20 cellular contexts compared by ENCODE assay signal in the genomic region with DNA sequence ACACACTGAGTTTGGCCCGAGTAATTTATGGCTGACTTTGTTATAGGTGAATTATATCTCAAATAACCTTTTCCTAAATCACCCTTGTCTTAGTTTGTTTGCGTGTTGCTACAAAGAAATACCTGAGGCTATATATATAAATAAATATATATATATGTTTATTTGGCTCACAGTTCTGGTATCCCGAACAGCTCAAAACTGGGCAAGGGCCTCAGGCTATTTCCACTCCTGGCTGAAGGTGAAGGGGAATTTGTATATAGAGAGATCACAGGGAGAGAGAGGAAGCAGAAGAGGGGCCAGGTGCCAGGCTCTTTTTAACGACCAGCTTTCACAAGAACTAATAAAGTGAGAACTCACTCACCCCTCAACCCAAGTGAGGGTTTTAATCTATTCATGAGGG.
"Had no signal": no experiment of that assay in that cellular context is flagged by ENCODE, and none has a peak within 500 bp of the region (broad histone marks: within the 10 kb centered on the region; RNA-seq: fewer than 3 reads in every experiment).

No MANE protein-coding gene starts in this region.

- H3K4me1 ChIP-seq: parathyroid adenoma had no signal

- H3K4me3 ChIP-seq: body of pancreas, esophagus squamous epithelium, lung, suprapubic skin had no signal

- H3K4me1 Mint-ChIP-seq: activated B cell treated with CpG ODN at 0.5 μM for 24 hours, nephron had no signal

- H3K27ac ChIP-seq: esophagus squamous epithelium, parathyroid adenoma, suprapubic skin had no signal

- H3K9ac ChIP-seq: parathyroid adenoma had no signal

- H3K4me3 Mint-ChIP-seq: activated B cell treated with CpG ODN at 0.5 μM for 24 hours; activated CD4-positive, alpha-beta memory T cell treated with anti-CD3 and anti-CD28 coated beads for 36 hours; activated naive CD8-positive, alpha-beta T cell treated with anti-CD3 and anti-CD28 coated beads, Interleukin-2, amount 10 ng/mL, durations not matched to agents 7 days and 5 days; mesothelial cell of epicardium; nephron; type B pancreatic cell had no signal

- ATAC-seq: stimulated activated naive CD8-positive, alpha-beta T cell treated with anti-CD3 and anti-CD28 coated beads, Interleukin-15, Interleukin-2, amounts not matched to agents 100 U/mL and 50 U/mL, for 24 hours had no signal

- H3K27me3 Mint-ChIP-seq: type B pancreatic cell had no signal

- H3K36me3 Mint-ChIP-seq: activated CD4-positive, alpha-beta memory T cell treated with anti-CD3 and anti-CD28 coated beads for 36 hours; activated naive CD8-positive, alpha-beta T cell treated with anti-CD3 and anti-CD28 coated beads, Interleukin-2, amount 10 ng/mL, durations not matched to agents 7 days and 5 days; mesothelial cell of epicardium; type B pancreatic cell had no signal

- DNase-seq: activated B cell treated with CpG ODN at 0.5 μM for 24 hours; activated CD4-positive, alpha-beta memory T cell treated with anti-CD3 and anti-CD28 coated beads for 36 hours; activated CD4-positive, alpha-beta T cell treated with anti-CD3 and anti-CD28 coated beads for 4 hours; activated naive CD4-positive, alpha-beta T cell treated with Interleukin-2 at 50 U/mL for 16 hours; activated naive CD8-positive, alpha-beta T cell treated with anti-CD3 and anti-CD28 coated beads, Interleukin-2, amount 10 ng/mL, durations not matched to agents 7 days and 5 days; activated T-cell treated with anti-CD3 and anti-CD28 coated beads for 4 hours; body of pancreas; dermis blood vessel endothelial cell; effector memory CD4-positive, alpha-beta T cell; esophagus squamous epithelium; retina; stimulated activated CD4-positive, alpha-beta T cell treated with anti-CD3 and anti-CD28 coated beads, Interleukin-2, amount 100 ng/mL, for 24 hours; stimulated activated naive CD8-positive, alpha-beta T cell treated with anti-CD3 and anti-CD28 coated beads, Interleukin-15, Interleukin-2, amounts not matched to agents 100 U/mL and 50 U/mL, for 24 hours had no signal

- H3K36me3 ChIP-seq: esophagus squamous epithelium, suprapubic skin had no signal

- H3K27ac Mint-ChIP-seq: activated B cell treated with CpG ODN at 0.5 μM for 24 hours; activated CD4-positive, alpha-beta memory T cell treated with anti-CD3 and anti-CD28 coated beads for 36 hours; activated naive CD8-positive, alpha-beta T cell treated with anti-CD3 and anti-CD28 coated beads, Interleukin-2, amount 10 ng/mL, durations not matched to agents 7 days and 5 days; activated T-helper 2 cell treated with anti-CD3 and anti-CD28 coated beads, Interferon-gamma antibody, Interleukin-2, Interleukin-4, amounts not matched to agents 10 μg/mL and 5 μg/mL and 100 μg/mL, durations not matched to agents 14 hours and 24 hours and 36 hours; mesothelial cell of epicardium; nephron; type B pancreatic cell had no signal

- H3K9me3 Mint-ChIP-seq: activated CD4-positive, alpha-beta memory T cell treated with anti-CD3 and anti-CD28 coated beads for 36 hours; activated naive CD8-positive, alpha-beta T cell treated with anti-CD3 and anti-CD28 coated beads, Interleukin-2, amount 10 ng/mL, durations not matched to agents 7 days and 5 days; activated T-helper 2 cell treated with anti-CD3 and anti-CD28 coated beads, Interferon-gamma antibody, Interleukin-2, Interleukin-4, amounts not matched to agents 10 μg/mL and 5 μg/mL and 100 μg/mL, durations not matched to agents 14 hours and 24 hours and 36 hours; type B pancreatic cell had no signal

- H3K27me3 ChIP-seq: body of pancreas, esophagus squamous epithelium, suprapubic skin had no signal
